ENCODE assay signal across 8 cellular contexts in genomic region chr9:124258765-124259272, GRCh38.
A peak's percentile ranks its signal among the peaks of the same experiment; 100 is the strongest.
DNase-seq lines count a peak whose midpoint lies in the region; ATAC-seq and TF ChIP-seq lines count a peak whose summit lies in the region.

No MANE protein-coding gene starts in this region.

- peaks cover 0 to 6% (median 0%) of the 10 kb centered on the region in 11 experiments; a peak in 1 of 22 replicates for H3K27me3 ChIP-seq in BLaER1 treated with 17β-estradiol and CSF1 and Interleukin-3, amounts not matched to agents 10 nM and 100 nM
- no peaks in the 10 kb centered on the region for H3K27me3 ChIP-seq in mucosa of rectum (ENCODE audit: control insufficient read depth in 2 of 2, insufficient read depth in 2 of 2, low read length in 2 of 2)

- H3K27ac ChIP-seq in BLaER1 treated with 17β-estradiol and CSF1 and Interleukin-3, amounts not matched to agents 10 nM and 100 nM, result peak overlapping the region; percentile 65 to 90 (median 86)
- peak overlapping the region; percentile 84 for H3K27ac ChIP-seq in cingulate gyrus (ENCODE audit: low read depth, low read length)
- H3K27ac ChIP-seq in mucosa of rectum (ENCODE audit: low read depth in 2 of 2, low read length in 2 of 2), result peak overlapping the region; percentile 86 to 88

- TF ChIP-seq CTCF in LNCaP clone FGC (IDR thresholded peaks at IDR 0.05; ENCODE audit: control insufficient read depth, extremely low read depth, insufficient read depth), result no peak

- H3K4me3 ChIP-seq in BLaER1 treated with 17β-estradiol and CSF1 and Interleukin-3, amounts not matched to agents 10 nM and 100 nM, result peak overlapping the region; percentile 66 to 94 (median 88)
- H3K4me3 ChIP-seq in LNCaP clone FGC (ENCODE audit: low read depth, low read length), result peak overlapping the region; percentile 87
- peak overlapping the region; percentile 87 to 88 for H3K4me3 ChIP-seq in mucosa of rectum (ENCODE audit: low read length in 2 of 2)

- no peak for ATAC-seq in HG03108 (IDR thresholded peaks at IDR 0.05; ENCODE audit: unreplicated experiment)

- H3K36me3 ChIP-seq in BLaER1 treated with 17β-estradiol and CSF1 and Interleukin-3, amounts not matched to agents 10 nM and 100 nM, result peaks cover 0 to 18% (median 10%) of the 10 kb centered on the region in 11 experiments; a peak in 19 of 22 replicates
- H3K36me3 ChIP-seq in mucosa of rectum (ENCODE audit: control insufficient read depth in 2 of 2, insufficient read depth in 2 of 2, low read length in 2 of 2), result no peaks in the 10 kb centered on the region

- no peak for DNase-seq in LNCaP clone FGC (ENCODE audit: low read depth)
- DNase-seq in germinal center (ENCODE audit: low spot score), result no peak
- no peak for DNase-seq in NCI-H446 (lab: John Stamatoyannopoulos, UW)
- no peak for DNase-seq in NCI-H146 (lab: John Stamatoyannopoulos, UW)

- H3K9me3 ChIP-seq in BLaER1 treated with 17β-estradiol and CSF1 and Interleukin-3, amounts not matched to agents 10 nM and 100 nM (replicated peaks in 1 of 11), result no peaks in the 10 kb centered on the region
- no peaks in the 10 kb centered on the region for H3K9me3 ChIP-seq in mucosa of rectum (ENCODE audit: control insufficient read depth in 2 of 2, low read length in 2 of 2)

- H4K20me1 ChIP-seq in BLaER1 treated with 17β-estradiol and CSF1 and Interleukin-3, amounts not matched to agents 10 nM and 100 nM, result peaks cover 24 to 42% (median 37%) of the 10 kb centered on the region in 11 experiments; a peak in 19 of 22 replicates

- H3K9ac ChIP-seq in BLaER1 treated with 17β-estradiol and CSF1 and Interleukin-3, amounts not matched to agents 10 nM and 100 nM, result peak overlapping the region; percentile 80 to 93 (median 88)
- peak overlapping the region; percentile 76 to 87 for H3K9ac ChIP-seq in mucosa of rectum (ENCODE audit: low read depth in 1 of 2, low read length in 2 of 2)

- H3K4me1 ChIP-seq in BLaER1 treated with 17β-estradiol and CSF1 and Interleukin-3, amounts not matched to agents 10 nM and 100 nM, result peaks cover 71 to 90% (median 87%) of the 10 kb centered on the region in 10 experiments
- peaks cover 39 to 46% of the 10 kb centered on the region in 2 donors for H3K4me1 ChIP-seq in mucosa of rectum (ENCODE audit: control insufficient read depth in 2 of 2, insufficient read depth in 2 of 2, low read length in 2 of 2)

- H3K4me2 ChIP-seq in BLaER1 treated with 17β-estradiol and CSF1 and Interleukin-3, amounts not matched to agents 10 nM and 100 nM, result peak overlapping the region; percentile 90 to 99 (median 94)
